8 cellular contexts compared by ENCODE assay signal in genomic region chr13:97976551-97977375, GRCh38. TPM values are rescaled to one million over a fixed set of nuclear protein-coding genes. Genes with fewer than 3 reads are reported as not detected.
DNase-seq lines count a peak whose midpoint lies in the region; ATAC-seq, FAIRE-seq and TF ChIP-seq lines count a peak whose summit lies in the region.

No MANE protein-coding gene starts in this region.

- H3K9me3 Mint-ChIP-seq in activated naive CD4-positive, alpha-beta T cell treated with anti-CD3 and anti-CD28 coated beads for 36 hours, result no peaks in the 10 kb centered on the region
- no peaks in the 10 kb centered on the region for H3K9me3 Mint-ChIP-seq in activated T-helper 2 cell treated with anti-CD3 and anti-CD28 coated beads, Interferon-gamma antibody, Interleukin-2, Interleukin-4, amounts not matched to agents 10 μg/mL and 5 μg/mL and 100 μg/mL, durations not matched to agents 14 hours and 24 hours and 36 hours

- H3K4me1 ChIP-seq in pancreas, result peaks cover 0 to 24% (median 15%) of the 10 kb centered on the region in 3 donors

- FAIRE-seq in pancreas (lab: Jason Lieb, UNC), result no peak

- peaks cover 14% of the 10 kb centered on the region for H3K36me3 Mint-ChIP-seq in activated naive CD4-positive, alpha-beta T cell treated with anti-CD3 and anti-CD28 coated beads for 36 hours (ENCODE audit: low read depth)
- H3K36me3 Mint-ChIP-seq in activated T-helper 2 cell treated with anti-CD3 and anti-CD28 coated beads, Interferon-gamma antibody, Interleukin-2, Interleukin-4, amounts not matched to agents 10 μg/mL and 5 μg/mL and 100 μg/mL, durations not matched to agents 14 hours and 24 hours and 36 hours (ENCODE audit: low read depth), result peaks cover 15% of the 10 kb centered on the region

- H3K27me3 ChIP-seq in MG63 (no peaks in the 10 kb centered on the region), pancreas (no peaks in the 10 kb centered on the region)

- peak overlapping the region; percentile 85 for H3K4me3 ChIP-seq in MG63
- peak overlapping the region; percentile 42 to 88 (median 81) for H3K4me3 ChIP-seq in pancreas

- intact Hi-C loops in activated naive CD4-positive, alpha-beta T cell treated with anti-CD3 and anti-CD28 coated beads for 36 hours (cut with micrococcal nuclease), result loop anchor here (1.0 to 10.0 kb wide), 10 partner anchors 122 to 1111 kb away; partner anchors contain the start of genes FARP1 and MBNL2
- intact Hi-C loops in activated T-helper 2 cell treated with anti-CD3 and anti-CD28 coated beads, Interferon-gamma antibody, Interleukin-2, Interleukin-4, amounts not matched to agents 10 μg/mL and 5 μg/mL and 100 μg/mL, durations not matched to agents 14 hours and 24 hours and 36 hours (cut with micrococcal nuclease), result loop anchor here (1.0 to 10.0 kb wide), 4 partner anchors 122 to 749 kb away; no protein-coding TSS in a partner anchor
- intact Hi-C loops in head of caudate nucleus (cut with DNase I) (no loop called here), pancreas (cut with DNase I) (no loop called here)

- H3K27ac Mint-ChIP-seq in activated naive CD4-positive, alpha-beta T cell treated with anti-CD3 and anti-CD28 coated beads for 36 hours, result peak overlapping the region; percentile 93
- peak overlapping the region; percentile 89 for H3K27ac Mint-ChIP-seq in activated T-helper 2 cell treated with anti-CD3 and anti-CD28 coated beads, Interferon-gamma antibody, Interleukin-2, Interleukin-4, amounts not matched to agents 10 μg/mL and 5 μg/mL and 100 μg/mL, durations not matched to agents 14 hours and 24 hours and 36 hours

- peak overlapping the region; percentile 95 for H3K4me3 Mint-ChIP-seq in activated naive CD4-positive, alpha-beta T cell treated with anti-CD3 and anti-CD28 coated beads for 36 hours
- H3K4me3 Mint-ChIP-seq in activated T-helper 2 cell treated with anti-CD3 and anti-CD28 coated beads, Interferon-gamma antibody, Interleukin-2, Interleukin-4, amounts not matched to agents 10 μg/mL and 5 μg/mL and 100 μg/mL, durations not matched to agents 14 hours and 24 hours and 36 hours (ENCODE audit: low read depth), result peak overlapping the region; percentile 95

- CTCF ChIA-PET in activated naive CD4-positive, alpha-beta T cell treated with anti-CD3 and anti-CD28 coated beads for 36 hours (lab: Charles Lee), result no interaction called here

- WGBS in pancreas, 2 donors, result 1% methylated on average over 57 to 90 of the region's 90 CpGs

- H3K27ac ChIP-seq in pancreas, result peak overlapping the region; percentile 60 to 95 (median 78)

- TF ChIP-seq CTCF in pancreas (IDR thresholded peaks at IDR 0.05), result no peak

- H3K9me3 ChIP-seq in MG63 (no peaks in the 10 kb centered on the region), pancreas (no peaks in the 10 kb centered on the region)

- peaks cover 34% of the 10 kb centered on the region for H3K4me1 Mint-ChIP-seq in activated naive CD4-positive, alpha-beta T cell treated with anti-CD3 and anti-CD28 coated beads for 36 hours (ENCODE audit: low read depth)
- H3K4me1 Mint-ChIP-seq in activated T-helper 2 cell treated with anti-CD3 and anti-CD28 coated beads, Interferon-gamma antibody, Interleukin-2, Interleukin-4, amounts not matched to agents 10 μg/mL and 5 μg/mL and 100 μg/mL, durations not matched to agents 14 hours and 24 hours and 36 hours (ENCODE audit: low read depth), result peaks cover 29% of the 10 kb centered on the region

- peak; percentile 6 for DNase-seq in activated naive CD4-positive, alpha-beta T cell treated with anti-CD3 and anti-CD28 coated beads for 36 hours
- no peak for DNase-seq in activated naive CD4-positive, alpha-beta T cell treated with anti-CD3 and anti-CD28 coated beads, Interleukin-2, amount 50 U/mL, for 16 hours
- DNase-seq in HCEC 1CT (peak; percentile 11), MG63 (peak; percentile 93), head of caudate nucleus (peak in 25 of 42 donors; percentile 6 to 95 (median 32)), pancreas (peak in 4 of 6 donors; percentile 37 to 87 (median 65)), NCI-H1105 (lab: John Stamatoyannopoulos, UW) (no peak)
- peak; percentile 20 for DNase-seq in activated T-helper 2 cell treated with anti-CD3 and anti-CD28 coated beads, Interferon-gamma antibody, Interleukin-2, Interleukin-4, amounts not matched to agents 10 μg/mL and 5 μg/mL and 100 μg/mL, durations not matched to agents 14 hours and 24 hours and 36 hours (ENCODE audit: low spot score)

- ATAC-seq in pancreas, result peak; percentile 20 to 39 (median 24)

- H3K27me3 Mint-ChIP-seq in activated naive CD4-positive, alpha-beta T cell treated with anti-CD3 and anti-CD28 coated beads for 36 hours (ENCODE audit: low read depth), result no peaks in the 10 kb centered on the region
- H3K27me3 Mint-ChIP-seq in activated T-helper 2 cell treated with anti-CD3 and anti-CD28 coated beads, Interferon-gamma antibody, Interleukin-2, Interleukin-4, amounts not matched to agents 10 μg/mL and 5 μg/mL and 100 μg/mL, durations not matched to agents 14 hours and 24 hours and 36 hours (ENCODE audit: low read depth), result peaks cover 4% of the 10 kb centered on the region

- H3K36me3 ChIP-seq in MG63 (peaks cover 27% of the 10 kb centered on the region), pancreas (no peaks in the 10 kb centered on the region)

RNA-seq across cellular contexts. Expression of gene IPO5, which starts 23.3 kb away (rescaled TPM):
- 100 to 1,000 TPM; 254 to 257 TPM for total RNA-seq in activated naive CD4-positive, alpha-beta T cell treated with anti-CD3 and anti-CD28 coated beads for 36 hours
- 165 and 217 TPM in 2 replicates for total RNA-seq in MG63 (2014; rRNA removed; shearing (Covaris generic); ENCODE audit: low replicate concordance)
- 225 and 227 TPM in 2 replicates for total RNA-seq in activated T-helper 2 cell treated with anti-CD3 and anti-CD28 coated beads, Interferon-gamma antibody, Interleukin-2, Interleukin-4, amounts not matched to agents 10 μg/mL and 5 μg/mL and 100 μg/mL, durations not matched to agents 14 hours and 24 hours and 36 hours
- 100 to 1,000 TPM in 4 of 6 donors, 10 to 100 TPM in 2; 80.4 to 140 (median 105) TPM for total RNA-seq in pancreas
- polyA plus RNA-seq in pancreas, result 10 to 100 TPM; 32.6 to 35.8 TPM

Comparison
In these comparisons a context has a peak if more than half of its experiments do, and no peak if none do; other contexts are left out.
1. DNase-seq: peak in activated naive CD4-positive, alpha-beta T cell treated with anti-CD3 and anti-CD28 coated beads for 36 hours (single experiment), HCEC 1CT (single experiment), MG63 (single experiment), activated T-helper 2 cell treated with anti-CD3 and anti-CD28 coated beads, Interferon-gamma antibody, Interleukin-2, Interleukin-4, amounts not matched to agents 10 μg/mL and 5 μg/mL and 100 μg/mL, durations not matched to agents 14 hours and 24 hours and 36 hours (single experiment), head of caudate nucleus (25 of 42) and pancreas (4 of 6); none in activated naive CD4-positive, alpha-beta T cell treated with anti-CD3 and anti-CD28 coated beads, Interleukin-2, amount 50 U/mL, for 16 hours (single experiment) and NCI-H1105 (single experiment).
2. intact Hi-C loops: an anchor here in activated naive CD4-positive, alpha-beta T cell treated with anti-CD3 and anti-CD28 coated beads for 36 hours (1.0 to 10.0 kb wide) and activated T-helper 2 cell treated with anti-CD3 and anti-CD28 coated beads, Interferon-gamma antibody, Interleukin-2, Interleukin-4, amounts not matched to agents 10 μg/mL and 5 μg/mL and 100 μg/mL, durations not matched to agents 14 hours and 24 hours and 36 hours (1.0 to 10.0 kb wide); none called in head of caudate nucleus and pancreas.